ENCODE assay signal across 16 cellular contexts in the genomic region with DNA sequence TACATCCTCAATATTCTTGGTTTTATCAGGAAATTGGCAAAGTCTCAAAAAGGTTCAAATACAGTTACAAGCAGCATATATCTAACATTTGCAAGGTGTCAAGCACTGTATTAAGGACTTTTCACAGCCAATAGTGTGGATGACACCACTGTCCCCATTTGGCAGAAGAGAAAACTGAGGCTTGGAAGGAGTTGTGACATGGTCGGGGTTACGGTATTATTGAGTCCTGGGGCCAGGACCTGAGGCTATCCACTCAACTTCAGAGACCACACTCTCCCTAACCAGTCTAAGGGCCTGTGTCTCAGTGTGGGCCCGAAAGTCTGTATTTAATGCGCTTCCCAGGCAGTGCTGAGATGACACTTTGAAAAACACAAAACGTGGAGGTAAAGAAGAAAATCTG.
"Had no signal": no experiment of that assay in that cellular context is flagged by ENCODE, and none has a peak within 500 bp of the region (broad histone marks: within the 10 kb centered on the region; RNA-seq: fewer than 3 reads in every experiment).

No MANE protein-coding gene starts in this region.

- H3K4me3 Mint-ChIP-seq: nephron progenitor cell had no signal

- H3K27ac Mint-ChIP-seq: nephron progenitor cell had no signal

- H3K36me3 ChIP-seq: SJSA1, suprapubic skin, upper lobe of right lung had no signal

- H3K4me3 ChIP-seq: SJSA1, suprapubic skin, upper lobe of right lung had no signal

- FAIRE-seq: bronchial epithelial cell, small intestine had no signal

- H3K9me3 ChIP-seq: SJSA1, suprapubic skin, upper lobe of right lung had no signal

- H3K4me1 ChIP-seq: SJSA1, suprapubic skin, upper lobe of right lung had no signal

- ATAC-seq: activated naive CD4-positive, alpha-beta T cell treated with anti-CD3 and anti-CD28 coated beads, Interleukin-2, amount 50 U/mL, for 72 hours; right cardiac atrium; upper lobe of right lung had no signal

- DNase-seq: activated CD4-positive, CD25-positive, alpha-beta regulatory T cell treated with anti-CD3 and anti-CD28 coated beads, Interleukin-2, amount 50 U/mL, for 72 hours; aorta; foreskin melanocyte; mesendoderm; nephron progenitor cell; occipital lobe; right cardiac atrium; small intestine; stimulated activated CD4-positive, alpha-beta T cell treated with anti-CD3 and anti-CD28 coated beads, Interleukin-4, amount 100 ng/mL, for 24 hours; upper lobe of right lung had no signal

- H3K4me1 Mint-ChIP-seq: nephron progenitor cell had no signal

- H3K27me3 ChIP-seq: SJSA1, suprapubic skin, upper lobe of right lung had no signal

- H3K27ac ChIP-seq: epithelial cell of prostate, SJSA1, suprapubic skin, upper lobe of right lung had no signal

- H3K9me3 Mint-ChIP-seq: activated naive CD4-positive, alpha-beta T cell treated with anti-CD3 and anti-CD28 coated beads, Interleukin-2, amount 50 U/mL, for 72 hours; activated T-helper 2 cell treated with anti-CD3 and anti-CD28 coated beads, Interferon-gamma antibody, Interleukin-2, Interleukin-4, amounts not matched to agents 10 μg/mL and 5 μg/mL and 100 μg/mL, durations not matched to agents 14 hours and 24 hours and 36 hours; nephron progenitor cell had no signal
